ENCODE assay signal across 1 cellular context in the genomic region with DNA sequence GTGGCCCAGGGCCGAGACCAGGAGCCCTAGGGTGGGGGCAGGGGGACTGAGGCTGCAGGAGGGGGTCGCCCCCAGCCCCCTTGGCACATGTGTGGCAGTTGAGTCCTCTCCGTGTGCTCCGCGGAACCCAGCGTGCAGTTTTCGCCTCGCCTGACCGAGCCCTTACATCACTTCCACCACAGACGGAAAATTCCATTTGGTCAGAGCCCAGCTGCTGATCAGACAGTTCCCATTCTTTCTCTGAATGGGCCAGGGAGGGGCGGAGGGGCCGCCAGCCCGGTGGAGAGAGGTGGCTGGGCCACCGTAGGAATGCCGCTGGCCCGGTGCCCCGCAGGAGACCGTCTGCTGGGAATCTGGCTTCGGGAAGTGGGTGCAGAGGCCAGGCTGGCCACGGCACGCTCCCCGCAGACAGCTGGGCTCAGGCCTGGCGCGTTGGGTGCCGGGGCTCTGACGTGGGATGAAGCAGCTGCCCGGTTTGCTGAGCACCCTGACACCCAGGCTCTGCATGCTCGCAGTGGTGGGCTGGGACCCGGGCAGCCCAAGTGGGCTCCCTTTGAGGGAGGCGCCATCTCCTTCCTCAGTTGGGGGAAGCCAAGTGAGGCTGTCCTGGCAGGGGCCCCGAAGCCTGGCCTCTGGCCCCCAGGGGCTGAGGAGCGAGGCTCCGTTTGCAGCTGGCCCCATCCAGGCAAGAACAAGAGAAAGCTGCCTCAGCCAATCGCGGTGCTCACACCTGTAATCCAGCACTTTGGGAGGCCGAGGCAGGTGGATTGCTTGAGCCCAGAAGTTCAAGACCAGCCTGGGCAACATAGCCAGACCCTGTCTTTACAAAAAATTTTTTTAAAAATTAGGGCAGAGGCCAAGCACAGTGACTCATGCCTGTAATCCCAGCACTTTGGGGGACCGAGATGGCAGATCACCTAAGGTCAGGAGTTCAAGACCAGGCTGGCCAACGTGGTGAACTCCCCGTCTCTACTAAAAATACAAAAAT.
A peak's percentile ranks its signal among the peaks of the same experiment; 100 is the strongest.
TF ChIP-seq lines count a peak whose summit lies in the region.

No MANE protein-coding gene starts in this region.

TF ChIP-seq in GM12878, 131 proteins besides CTCF, POLR2A, EP300 and RAD21:
- TF ChIP-seq IKZF1 (conservative IDR thresholded peaks at IDR 0.05): peak; percentile 94
- no peak for TF ChIP-seq NFYA (IDR thresholded peaks at IDR 0.05; ENCODE audit: borderline replicate concordance, low read depth, low read length)
- peak; percentile 90 for TF ChIP-seq ATF7 (IDR thresholded peaks at IDR 0.05; ENCODE audit: low read depth)
- TF ChIP-seq MXI1 (IDR thresholded peaks at IDR 0.05; ENCODE audit: low read depth, low read length): 0 out of 2 replicates have a peak, but pooled peaks have one; percentile 45
- 0 out of 2 replicates have a peak, but pooled peaks have one; percentile 39 for TF ChIP-seq CBFB (IDR thresholded peaks at IDR 0.05; ENCODE audit: low read depth)
- no peak for TF ChIP-seq RAD51 (IDR thresholded peaks at IDR 0.05)
- TF ChIP-seq MTA2 (IDR thresholded peaks at IDR 0.05; ENCODE audit: low read depth): peak; percentile 45; the same call in 1 of the 2 replicates
- TF ChIP-seq POU2F2 (IDR thresholded peaks at IDR 0.05; ENCODE audit: borderline replicate concordance, low read depth, low read length): 0 out of 3 replicates have a peak, but pooled peaks have one; percentile 26
- TF ChIP-seq DPF2 (IDR thresholded peaks at IDR 0.05): peak; percentile 88
- no peak for TF ChIP-seq WRNIP1 (IDR thresholded peaks at IDR 0.05; ENCODE audit: borderline replicate concordance, low read depth, low read length)
- TF ChIP-seq FOS (IDR thresholded peaks at IDR 0.05; ENCODE audit: borderline replicate concordance, extremely low read depth, insufficient read length): no peak
- no peak for TF ChIP-seq SMC3 (IDR thresholded peaks at IDR 0.05; ENCODE audit: borderline replicate concordance, low read length)
- peak; percentile 92 for TF ChIP-seq CREM (IDR thresholded peaks at IDR 0.05; ENCODE audit: low read depth)
- TF ChIP-seq TCF3 (IDR thresholded peaks at IDR 0.05; ENCODE audit: borderline replicate concordance, insufficient read depth, low read depth, low read length): peak; percentile 89; the same call in 1 of the 2 replicates
- peak; percentile 87 for TF ChIP-seq PAX5 (IDR thresholded peaks at IDR 0.05; ENCODE audit: borderline replicate concordance, low read depth, low read length)
- peak; percentile 72; the same call in 1 of the 2 replicates for TF ChIP-seq NBN (IDR thresholded peaks at IDR 0.05)
- TF ChIP-seq GATAD2B (conservative IDR thresholded peaks at IDR 0.05; ENCODE audit: low read depth): peak; percentile 88
- TF ChIP-seq, protein P1, sequence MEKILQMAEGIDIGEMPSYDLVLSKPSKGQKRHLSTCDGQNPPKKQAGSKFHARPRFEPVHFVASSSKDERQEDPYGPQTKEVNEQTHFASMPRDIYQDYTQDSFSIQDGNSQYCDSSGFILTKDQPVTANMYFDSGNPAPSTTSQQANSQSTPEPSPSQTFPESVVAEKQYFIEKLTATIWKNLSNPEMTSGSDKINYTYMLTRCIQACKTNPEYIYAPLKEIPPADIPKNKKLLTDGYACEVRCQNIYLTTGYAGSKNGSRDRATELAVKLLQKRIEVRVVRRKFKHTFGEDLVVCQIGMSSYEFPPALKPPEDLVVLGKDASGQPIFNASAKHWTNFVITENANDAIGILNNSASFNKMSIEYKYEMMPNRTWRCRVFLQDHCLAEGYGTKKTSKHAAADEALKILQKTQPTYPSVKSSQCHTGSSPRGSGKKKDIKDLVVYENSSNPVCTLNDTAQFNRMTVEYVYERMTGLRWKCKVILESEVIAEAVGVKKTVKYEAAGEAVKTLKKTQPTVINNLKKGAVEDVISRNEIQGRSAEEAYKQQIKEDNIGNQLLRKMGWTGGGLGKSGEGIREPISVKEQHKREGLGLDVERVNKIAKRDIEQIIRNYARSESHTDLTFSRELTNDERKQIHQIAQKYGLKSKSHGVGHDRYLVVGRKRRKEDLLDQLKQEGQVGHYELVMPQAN (conservative IDR thresholded peaks at IDR 0.05): peak; percentile 38; the same call in 1 of the 2 replicates
- peak; percentile 35; the same call in 1 of the 2 replicates for TF ChIP-seq SPI1 (IDR thresholded peaks at IDR 0.05; ENCODE audit: borderline replicate concordance, insufficient read depth, low read depth, low read length)
- no peak for TF ChIP-seq YY1 (IDR thresholded peaks at IDR 0.05; ENCODE audit: low read depth, low read length)
- peak; percentile 38 for TF ChIP-seq SP1 (IDR thresholded peaks at IDR 0.05; ENCODE audit: low read depth, low read length)
- no peak for TF ChIP-seq BMI1 (IDR thresholded peaks at IDR 0.05; ENCODE audit: borderline replicate concordance)
- TF ChIP-seq CREB1 (IDR thresholded peaks at IDR 0.05; ENCODE audit: low read depth): peak; percentile 89
- TF ChIP-seq, protein P2, sequence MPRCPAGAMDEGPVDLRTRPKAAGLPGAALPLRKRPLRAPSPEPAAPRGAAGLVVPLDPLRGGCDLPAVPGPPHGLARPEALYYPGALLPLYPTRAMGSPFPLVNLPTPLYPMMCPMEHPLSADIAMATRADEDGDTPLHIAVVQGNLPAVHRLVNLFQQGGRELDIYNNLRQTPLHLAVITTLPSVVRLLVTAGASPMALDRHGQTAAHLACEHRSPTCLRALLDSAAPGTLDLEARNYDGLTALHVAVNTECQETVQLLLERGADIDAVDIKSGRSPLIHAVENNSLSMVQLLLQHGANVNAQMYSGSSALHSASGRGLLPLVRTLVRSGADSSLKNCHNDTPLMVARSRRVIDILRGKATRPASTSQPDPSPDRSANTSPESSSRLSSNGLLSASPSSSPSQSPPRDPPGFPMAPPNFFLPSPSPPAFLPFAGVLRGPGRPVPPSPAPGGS (IDR thresholded peaks at IDR 0.05; ENCODE audit: borderline replicate concordance, insufficient read depth, low read depth, low read length, poor library complexity, severe bottlenecking): peak; percentile 17
- TF ChIP-seq ZSCAN29 (IDR thresholded peaks at IDR 0.05): no peak
- TF ChIP-seq RUNX3 (IDR thresholded peaks at IDR 0.05; ENCODE audit: low read length): peak; percentile 89
- TF ChIP-seq, protein P3, sequence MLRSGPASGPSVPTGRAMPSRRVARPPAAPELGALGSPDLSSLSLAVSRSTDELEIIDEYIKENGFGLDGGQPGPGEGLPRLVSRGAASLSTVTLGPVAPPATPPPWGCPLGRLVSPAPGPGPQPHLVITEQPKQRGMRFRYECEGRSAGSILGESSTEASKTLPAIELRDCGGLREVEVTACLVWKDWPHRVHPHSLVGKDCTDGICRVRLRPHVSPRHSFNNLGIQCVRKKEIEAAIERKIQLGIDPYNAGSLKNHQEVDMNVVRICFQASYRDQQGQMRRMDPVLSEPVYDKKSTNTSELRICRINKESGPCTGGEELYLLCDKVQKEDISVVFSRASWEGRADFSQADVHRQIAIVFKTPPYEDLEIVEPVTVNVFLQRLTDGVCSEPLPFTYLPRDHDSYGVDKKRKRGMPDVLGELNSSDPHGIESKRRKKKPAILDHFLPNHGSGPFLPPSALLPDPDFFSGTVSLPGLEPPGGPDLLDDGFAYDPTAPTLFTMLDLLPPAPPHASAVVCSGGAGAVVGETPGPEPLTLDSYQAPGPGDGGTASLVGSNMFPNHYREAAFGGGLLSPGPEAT (IDR thresholded peaks at IDR 0.05; ENCODE audit: low read depth): peak; percentile 76
- TF ChIP-seq, protein P4, sequence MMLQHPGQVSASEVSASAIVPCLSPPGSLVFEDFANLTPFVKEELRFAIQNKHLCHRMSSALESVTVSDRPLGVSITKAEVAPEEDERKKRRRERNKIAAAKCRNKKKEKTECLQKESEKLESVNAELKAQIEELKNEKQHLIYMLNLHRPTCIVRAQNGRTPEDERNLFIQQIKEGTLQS (IDR thresholded peaks at IDR 0.05; ENCODE audit: borderline replicate concordance, extremely low read depth, low read depth, low read length): no peak
- TF ChIP-seq IKZF2 (IDR thresholded peaks at IDR 0.05): peak; percentile 81 to 84; a peak in 3 of 4 replicates
- TF ChIP-seq, protein P5, sequence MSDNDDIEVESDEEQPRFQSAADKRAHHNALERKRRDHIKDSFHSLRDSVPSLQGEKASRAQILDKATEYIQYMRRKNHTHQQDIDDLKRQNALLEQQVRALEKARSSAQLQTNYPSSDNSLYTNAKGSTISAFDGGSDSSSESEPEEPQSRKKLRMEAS (IDR thresholded peaks at IDR 0.05; ENCODE audit: low read depth, low read length): peak; percentile 57
- TF ChIP-seq HCFC1 (IDR thresholded peaks at IDR 0.05; ENCODE audit: low read length): no peak
- peak; percentile 81; the same call in 1 of the 2 replicates for TF ChIP-seq HDGF (IDR thresholded peaks at IDR 0.05)
- peak; percentile 31; the same call in 1 of the 2 replicates for TF ChIP-seq NR2F1 (conservative IDR thresholded peaks at IDR 0.05)
- TF ChIP-seq TCF12 (IDR thresholded peaks at IDR 0.05; ENCODE audit: low read depth, low read length): peak; percentile 91
- TF ChIP-seq BHLHE40 (IDR thresholded peaks at IDR 0.05; ENCODE audit: borderline replicate concordance in 1 of 2, low read depth in 2 of 2, low read length in 1 of 2): peak; percentile 74 to 85; a peak in 3 of 4 replicates
- TF ChIP-seq YBX1 (IDR thresholded peaks at IDR 0.05): no peak
- TF ChIP-seq, protein P6, sequence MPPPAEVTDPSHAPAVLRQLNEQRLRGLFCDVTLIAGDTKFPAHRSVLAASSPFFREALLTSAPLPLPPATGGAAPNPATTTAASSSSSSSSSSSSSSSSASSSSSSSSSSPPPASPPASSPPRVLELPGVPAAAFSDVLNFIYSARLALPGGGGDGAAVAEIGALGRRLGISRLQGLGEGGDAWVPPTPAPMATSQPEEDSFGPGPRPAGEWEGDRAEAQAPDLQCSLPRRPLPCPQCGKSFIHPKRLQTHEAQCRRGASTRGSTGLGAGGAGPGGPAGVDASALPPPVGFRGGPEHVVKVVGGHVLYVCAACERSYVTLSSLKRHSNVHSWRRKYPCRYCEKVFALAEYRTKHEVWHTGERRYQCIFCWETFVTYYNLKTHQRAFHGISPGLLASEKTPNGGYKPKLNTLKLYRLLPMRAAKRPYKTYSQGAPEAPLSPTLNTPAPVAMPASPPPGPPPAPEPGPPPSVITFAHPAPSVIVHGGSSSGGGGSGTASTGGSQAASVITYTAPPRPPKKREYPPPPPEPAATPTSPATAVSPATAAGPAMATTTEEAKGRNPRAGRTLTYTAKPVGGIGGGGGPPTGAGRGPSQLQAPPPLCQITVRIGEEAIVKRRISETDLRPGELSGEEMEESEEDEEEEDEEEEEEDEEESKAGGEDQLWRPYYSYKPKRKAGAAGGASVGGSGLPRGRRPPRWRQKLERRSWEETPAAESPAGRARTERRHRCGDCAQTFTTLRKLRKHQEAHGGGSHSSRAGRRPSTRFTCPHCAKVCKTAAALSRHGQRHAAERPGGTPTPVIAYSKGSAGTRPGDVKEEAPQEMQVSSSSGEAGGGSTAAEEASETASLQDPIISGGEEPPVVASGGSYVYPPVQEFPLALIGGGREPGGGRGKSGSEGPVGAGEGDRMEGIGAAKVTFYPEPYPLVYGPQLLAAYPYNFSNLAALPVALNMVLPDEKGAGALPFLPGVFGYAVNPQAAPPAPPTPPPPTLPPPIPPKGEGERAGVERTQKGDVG (CRISPR knock-in tag; IDR thresholded peaks at IDR 0.05): no peak
- TF ChIP-seq, protein P7, sequence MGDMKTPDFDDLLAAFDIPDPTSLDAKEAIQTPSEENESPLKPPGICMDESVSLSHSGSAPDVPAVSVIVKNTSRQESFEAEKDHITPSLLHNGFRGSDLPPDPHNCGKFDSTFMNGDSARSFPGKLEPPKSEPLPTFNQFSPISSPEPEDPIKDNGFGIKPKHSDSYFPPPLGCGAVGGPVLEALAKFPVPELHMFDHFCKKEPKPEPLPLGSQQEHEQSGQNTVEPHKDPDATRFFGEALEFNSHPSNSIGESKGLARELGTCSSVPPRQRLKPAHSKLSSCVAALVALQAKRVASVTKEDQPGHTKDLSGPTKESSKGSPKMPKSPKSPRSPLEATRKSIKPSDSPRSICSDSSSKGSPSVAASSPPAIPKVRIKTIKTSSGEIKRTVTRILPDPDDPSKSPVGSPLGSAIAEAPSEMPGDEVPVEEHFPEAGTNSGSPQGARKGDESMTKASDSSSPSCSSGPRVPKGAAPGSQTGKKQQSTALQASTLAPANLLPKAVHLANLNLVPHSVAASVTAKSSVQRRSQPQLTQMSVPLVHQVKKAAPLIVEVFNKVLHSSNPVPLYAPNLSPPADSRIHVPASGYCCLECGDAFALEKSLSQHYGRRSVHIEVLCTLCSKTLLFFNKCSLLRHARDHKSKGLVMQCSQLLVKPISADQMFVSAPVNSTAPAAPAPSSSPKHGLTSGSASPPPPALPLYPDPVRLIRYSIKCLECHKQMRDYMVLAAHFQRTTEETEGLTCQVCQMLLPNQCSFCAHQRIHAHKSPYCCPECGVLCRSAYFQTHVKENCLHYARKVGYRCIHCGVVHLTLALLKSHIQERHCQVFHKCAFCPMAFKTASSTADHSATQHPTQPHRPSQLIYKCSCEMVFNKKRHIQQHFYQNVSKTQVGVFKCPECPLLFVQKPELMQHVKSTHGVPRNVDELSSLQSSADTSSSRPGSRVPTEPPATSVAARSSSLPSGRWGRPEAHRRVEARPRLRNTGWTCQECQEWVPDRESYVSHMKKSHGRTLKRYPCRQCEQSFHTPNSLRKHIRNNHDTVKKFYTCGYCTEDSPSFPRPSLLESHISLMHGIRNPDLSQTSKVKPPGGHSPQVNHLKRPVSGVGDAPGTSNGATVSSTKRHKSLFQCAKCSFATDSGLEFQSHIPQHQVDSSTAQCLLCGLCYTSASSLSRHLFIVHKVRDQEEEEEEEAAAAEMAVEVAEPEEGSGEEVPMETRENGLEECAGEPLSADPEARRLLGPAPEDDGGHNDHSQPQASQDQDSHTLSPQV (IDR thresholded peaks at IDR 0.05): no peak
- TF ChIP-seq SRF (IDR thresholded peaks at IDR 0.05; ENCODE audit: low read depth in 2 of 2, low read length in 2 of 2): no peak
- peak; percentile 32 for TF ChIP-seq MEF2B (IDR thresholded peaks at IDR 0.05; ENCODE audit: partially characterized antibody, poor library complexity, severe bottlenecking)
- TF ChIP-seq BRCA1 (IDR thresholded peaks at IDR 0.05; ENCODE audit: low read depth, low read length): no peak
- no peak for TF ChIP-seq RELA (IDR thresholded peaks at IDR 0.05; ENCODE audit: borderline replicate concordance, partially characterized antibody)
- TF ChIP-seq, protein P8, sequence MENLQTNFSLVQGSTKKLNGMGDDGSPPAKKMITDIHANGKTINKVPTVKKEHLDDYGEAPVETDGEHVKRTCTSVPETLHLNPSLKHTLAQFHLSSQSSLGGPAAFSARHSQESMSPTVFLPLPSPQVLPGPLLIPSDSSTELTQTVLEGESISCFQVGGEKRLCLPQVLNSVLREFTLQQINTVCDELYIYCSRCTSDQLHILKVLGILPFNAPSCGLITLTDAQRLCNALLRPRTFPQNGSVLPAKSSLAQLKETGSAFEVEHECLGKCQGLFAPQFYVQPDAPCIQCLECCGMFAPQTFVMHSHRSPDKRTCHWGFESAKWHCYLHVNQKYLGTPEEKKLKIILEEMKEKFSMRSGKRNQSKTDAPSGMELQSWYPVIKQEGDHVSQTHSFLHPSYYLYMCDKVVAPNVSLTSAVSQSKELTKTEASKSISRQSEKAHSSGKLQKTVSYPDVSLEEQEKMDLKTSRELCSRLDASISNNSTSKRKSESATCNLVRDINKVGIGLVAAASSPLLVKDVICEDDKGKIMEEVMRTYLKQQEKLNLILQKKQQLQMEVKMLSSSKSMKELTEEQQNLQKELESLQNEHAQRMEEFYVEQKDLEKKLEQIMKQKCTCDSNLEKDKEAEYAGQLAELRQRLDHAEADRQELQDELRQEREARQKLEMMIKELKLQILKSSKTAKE (IDR thresholded peaks at IDR 0.05; ENCODE audit: low read depth, poor library complexity, severe bottlenecking): peak; percentile 16
- TF ChIP-seq EED (IDR thresholded peaks at IDR 0.05; ENCODE audit: low read depth): peak; percentile 85
